ENCODE assay signal across 10 cellular contexts in genomic region chr6:166202321-166202733, GRCh38. TPM values are rescaled to one million over a fixed set of nuclear protein-coding genes. Genes with fewer than 3 reads are reported as not detected.
A peak's percentile ranks its signal among the peaks of the same experiment; 100 is the strongest.
DNase-seq lines count a peak whose midpoint lies in the region; ATAC-seq and TF ChIP-seq lines count a peak whose summit lies in the region.
"Had no signal": no experiment of that assay in that cellular context is flagged by ENCODE, and none has a peak within 500 bp of the region (broad histone marks: within the 10 kb centered on the region; RNA-seq: fewer than 3 reads in every experiment).

No MANE protein-coding gene starts in this region.

- DNase-seq in osteocyte (ENCODE audit: extremely low spot score, unreplicated experiment), result peak; percentile 62
- no peak for DNase-seq in activated naive CD4-positive, alpha-beta T cell (lab: John Stamatoyannopoulos, UW)
- DNase-seq in NCI-H446 treated with DMSO at 0.1 percent for 48 hours (lab: John Stamatoyannopoulos, UW), result no peak
- no peak for DNase-seq in NCI-H1048 (lab: John Stamatoyannopoulos, UW)
- no peak for DNase-seq in HT-29 (ENCODE audit: low spot score)

- TF ChIP-seq CTCF in osteocyte (IDR thresholded peaks at IDR 0.05), result no peak

- no peak overlapping the region for H3K4me3 Mint-ChIP-seq in osteocyte (ENCODE audit: unreplicated experiment)
- H3K4me3 Mint-ChIP-seq: activated T-helper 1 cell treated with anti-CD3 and anti-CD28 coated beads, Interleukin-12 subunit alpha, Interleukin-12 subunit beta, Interleukin-2, Interleukin-4 antibody, amounts not matched to agents 30 ng/mL and 10 ng/mL and 1 ng/mL, durations not matched to agents 14 hours and 24 hours and 36 hours had no signal

- peaks cover 4% of the 10 kb centered on the region for H3K27me3 Mint-ChIP-seq in osteocyte (ENCODE audit: unreplicated experiment)

- no peaks in the 10 kb centered on the region for H3K36me3 Mint-ChIP-seq in osteocyte (ENCODE audit: unreplicated experiment)

- ATAC-seq in GM19023 (IDR thresholded peaks at IDR 0.05; ENCODE audit: unreplicated experiment) (peak; percentile 71), HG02623 (IDR thresholded peaks at IDR 0.05; ENCODE audit: unreplicated experiment) (peak; percentile 79), HG03571 (IDR thresholded peaks at IDR 0.05; ENCODE audit: unreplicated experiment) (peak; percentile 62)

- H3K9me3 Mint-ChIP-seq in osteocyte (ENCODE audit: unreplicated experiment), result no peaks in the 10 kb centered on the region
- H3K9me3 Mint-ChIP-seq: activated T-helper 1 cell treated with anti-CD3 and anti-CD28 coated beads, Interleukin-12 subunit alpha, Interleukin-12 subunit beta, Interleukin-2, Interleukin-4 antibody, amounts not matched to agents 30 ng/mL and 10 ng/mL and 1 ng/mL, durations not matched to agents 14 hours and 24 hours and 36 hours had no signal

- H3K4me1 Mint-ChIP-seq in osteocyte (ENCODE audit: unreplicated experiment), result no peaks in the 10 kb centered on the region

- no peak overlapping the region for H3K27ac Mint-ChIP-seq in osteocyte (ENCODE audit: unreplicated experiment)
- H3K27ac Mint-ChIP-seq: activated T-helper 1 cell treated with anti-CD3 and anti-CD28 coated beads, Interleukin-12 subunit alpha, Interleukin-12 subunit beta, Interleukin-2, Interleukin-4 antibody, amounts not matched to agents 30 ng/mL and 10 ng/mL and 1 ng/mL, durations not matched to agents 14 hours and 24 hours and 36 hours had no signal

RNA-seq across cellular contexts. Expression of gene TBXT, which starts 34.7 kb away (rescaled TPM):
- not detected in 2 replicates for total RNA-seq in osteocyte
- not detected in 2 replicates for total RNA-seq in HT-29 (2014; rRNA removed; shearing (Covaris generic))
- total RNA-seq: activated T-helper 1 cell treated with anti-CD3 and anti-CD28 coated beads, Interleukin-12 subunit alpha, Interleukin-12 subunit beta, Interleukin-2, Interleukin-4 antibody, amounts not matched to agents 30 ng/mL and 10 ng/mL and 1 ng/mL, durations not matched to agents 14 hours and 24 hours and 36 hours; LHCN-M2 had no signal
